Comparison of ENCODE assay signal across 8 cellular contexts in genomic region chr7:82443044-82443800, GRCh38. TPM values are rescaled to one million over a fixed set of nuclear protein-coding genes. Genes with fewer than 3 reads are reported as not detected.
A peak's percentile ranks its signal among the peaks of the same experiment; 100 is the strongest.
DNase-seq lines count a peak whose midpoint lies in the region; ATAC-seq and TF ChIP-seq lines count a peak whose summit lies in the region.

CACNA2D1 (minus strand) TSS chr7:82443777.

- H3K4me3 Mint-ChIP-seq in activated CD8-positive, alpha-beta memory T cell treated with anti-CD3 and anti-CD28 coated beads, Interleukin-2, amount 10 ng/mL, durations not matched to agents 7 days and 5 days = peak within 1 kb of the TSS; percentile 3
- peak within 1 kb of the TSS; percentile 95 to 99 (median 96) for H3K4me3 Mint-ChIP-seq in brain

- no peak for ATAC-seq in activated CD8-positive, alpha-beta memory T cell treated with anti-CD3 and anti-CD28 coated beads, Interleukin-2, amount 10 ng/mL, durations not matched to agents 7 days and 5 days
- ATAC-seq in HG03342 (IDR thresholded peaks at IDR 0.05; ENCODE audit: unreplicated experiment) (no peak), GM18873 (IDR thresholded peaks at IDR 0.05; ENCODE audit: low FRiP score, unreplicated experiment) (no peak)

- H3K9me3 Mint-ChIP-seq in activated CD8-positive, alpha-beta memory T cell treated with anti-CD3 and anti-CD28 coated beads, Interleukin-2, amount 10 ng/mL, durations not matched to agents 7 days and 5 days (ENCODE audit: low read depth) = no peaks in the 10 kb centered on the region
- H3K9me3 Mint-ChIP-seq in brain = peaks cover 0 to 3% (median 0%) of the 10 kb centered on the region in 5 experiments

- no peaks in the 10 kb centered on the region for H3K4me1 Mint-ChIP-seq in activated CD8-positive, alpha-beta memory T cell treated with anti-CD3 and anti-CD28 coated beads, Interleukin-2, amount 10 ng/mL, durations not matched to agents 7 days and 5 days
- H3K4me1 Mint-ChIP-seq in brain = peaks cover 47% of the 10 kb centered on the region

- CTCF ChIA-PET in activated CD8-positive, alpha-beta memory T cell treated with anti-CD3 and anti-CD28 coated beads, Interleukin-2, amount 10 ng/mL, durations not matched to agents 7 days and 5 days (lab: Charles Lee) = no interaction called here

- H3K27me3 Mint-ChIP-seq in activated CD8-positive, alpha-beta memory T cell treated with anti-CD3 and anti-CD28 coated beads, Interleukin-2, amount 10 ng/mL, durations not matched to agents 7 days and 5 days = peaks cover 45% of the 10 kb centered on the region
- peaks cover 23% of the 10 kb centered on the region for H3K27me3 Mint-ChIP-seq in brain

- DNase-seq in activated CD8-positive, alpha-beta memory T cell treated with anti-CD3 and anti-CD28 coated beads, Interleukin-2, amount 10 ng/mL, durations not matched to agents 7 days and 5 days = no peak
- no peak for DNase-seq in activated CD8-positive, alpha-beta memory T cell treated with anti-CD3 and anti-CD28 coated beads for 24 hours
- DNase-seq in NCI-H146 (lab: John Stamatoyannopoulos, UW) = peak; percentile 85
- no peak for DNase-seq in iPS DF 6.9 (ENCODE audit: low read depth, low spot score)
- DNase-seq in retinal pigment epithelial cell (ENCODE audit: low read depth) = no peak

- no peaks in the 10 kb centered on the region for H3K36me3 ChIP-seq in iPS DF 6.9 (ENCODE audit: control insufficient read depth, insufficient read depth, low read length)

- H3K27ac Mint-ChIP-seq in activated CD8-positive, alpha-beta memory T cell treated with anti-CD3 and anti-CD28 coated beads, Interleukin-2, amount 10 ng/mL, durations not matched to agents 7 days and 5 days = peak within 1 kb of the TSS; percentile 36
- H3K27ac Mint-ChIP-seq in brain = peak within 1 kb of the TSS; percentile 93 to 99 (median 96)

- H3K4me1 ChIP-seq in iPS DF 6.9 (ENCODE audit: control insufficient read depth, insufficient read depth, low read length) = no peaks in the 10 kb centered on the region

- no peaks in the 10 kb centered on the region for H3K27me3 ChIP-seq in iPS DF 6.9 (ENCODE audit: control insufficient read depth, insufficient read depth, low read length)

- no peak within 1 kb of the TSS for H3K27ac ChIP-seq in iPS DF 6.9 (ENCODE audit: low read length)

- TF ChIP-seq CTCF in brain (conservative IDR thresholded peaks at IDR 0.05) (no peak), retinal pigment epithelial cell (conservative IDR thresholded peaks at IDR 0.05; ENCODE audit: low read depth, low read length) (no peak)

- no CpG with 5 or more reads among the region's 107 CpGs for WGBS in iPS DF 6.9 (ENCODE audit: insufficient coverage, insufficient read length)

- H3K9me3 ChIP-seq in iPS DF 6.9 (ENCODE audit: control insufficient read depth, insufficient read depth, low read length) = no peaks in the 10 kb centered on the region

- peak within 1 kb of the TSS; percentile 77 for H3K4me3 ChIP-seq in iPS DF 6.9 (ENCODE audit: low read length)
- H3K4me3 ChIP-seq in retinal pigment epithelial cell (ENCODE audit: low read length) = peak within 1 kb of the TSS; percentile 77

- H3K36me3 Mint-ChIP-seq in activated CD8-positive, alpha-beta memory T cell treated with anti-CD3 and anti-CD28 coated beads, Interleukin-2, amount 10 ng/mL, durations not matched to agents 7 days and 5 days = no peaks in the 10 kb centered on the region
- H3K36me3 Mint-ChIP-seq in brain = no peaks in the 10 kb centered on the region

RNA-seq across cellular contexts. Expression of gene CACNA2D1, which starts in this region (rescaled TPM):
- under 1 TPM in 1 of 2 experiments, not detected in 1; 0.28 TPM for total RNA-seq in activated CD8-positive, alpha-beta memory T cell treated with anti-CD3 and anti-CD28 coated beads, Interleukin-2, amount 10 ng/mL, durations not matched to agents 7 days and 5 days
- 4.6 TPM for polyA plus RNA-seq in brain (ENCODE audit: insufficient read depth, low read depth, low replicate concordance)
